ENCODE assay signal across 34 cellular contexts in the genomic region with DNA sequence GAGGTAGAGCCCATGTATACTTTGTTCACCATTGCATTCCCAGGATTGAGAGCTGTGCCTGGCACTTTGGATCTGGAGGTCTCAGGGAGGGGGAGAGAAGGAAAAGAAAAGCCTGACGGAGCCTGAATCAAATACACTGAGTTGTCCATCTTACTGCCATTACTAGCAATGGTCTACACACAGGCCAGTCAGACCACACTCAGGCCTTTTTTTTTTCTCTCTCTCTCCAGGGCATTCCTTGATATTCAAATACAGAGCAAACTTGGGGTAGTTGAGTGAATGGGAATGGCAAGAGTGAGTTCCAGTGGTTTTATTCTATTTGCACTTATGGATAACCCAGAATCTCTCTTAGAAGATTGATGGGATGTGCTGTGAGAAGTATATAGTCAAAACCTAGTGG.
"Had no signal": no experiment of that assay in that cellular context is flagged by ENCODE, and none has a peak within 500 bp of the region (broad histone marks: within the 10 kb centered on the region; RNA-seq: fewer than 3 reads in every experiment).

No MANE protein-coding gene starts in this region.

- H3K4me3 ChIP-seq: Peyer's patch had no signal

- H3K27ac ChIP-seq: KMS-11, Peyer's patch had no signal

- H3K9me3 ChIP-seq: Peyer's patch had no signal

- H3K4me3 Mint-ChIP-seq: activated CD4-positive, alpha-beta T cell treated with anti-CD3 and anti-CD28 coated beads for 36 hours; activated CD4-positive, alpha-beta T cell treated with anti-CD3 and anti-CD28 coated beads, Interleukin-2, amount 10 ng/mL, durations not matched to agents 7 days and 5 days; activated naive CD4-positive, alpha-beta T cell treated with anti-CD3 and anti-CD28 coated beads, Interleukin-2, amount 10 ng/mL, durations not matched to agents 7 days and 5 days; activated naive CD8-positive, alpha-beta T cell; activated naive CD8-positive, alpha-beta T cell treated with anti-CD3 and anti-CD28 coated beads, Interleukin-2, amount 50 U/mL, for 24 hours; brain had no signal

- H3K4me1 Mint-ChIP-seq: activated CD4-positive, alpha-beta T cell treated with anti-CD3 and anti-CD28 coated beads for 36 hours; activated CD4-positive, alpha-beta T cell treated with anti-CD3 and anti-CD28 coated beads, Interleukin-2, amount 10 ng/mL, durations not matched to agents 7 days and 5 days; activated naive CD4-positive, alpha-beta T cell treated with anti-CD3 and anti-CD28 coated beads, Interleukin-2, amount 10 ng/mL, durations not matched to agents 7 days and 5 days; activated naive CD8-positive, alpha-beta T cell treated with anti-CD3 and anti-CD28 coated beads, Interleukin-2, amount 50 U/mL, for 24 hours had no signal

- H3K9ac ChIP-seq: KMS-11 had no signal

- H3K27me3 Mint-ChIP-seq: activated CD4-positive, alpha-beta T cell treated with anti-CD3 and anti-CD28 coated beads, Interleukin-2, amount 10 ng/mL, durations not matched to agents 7 days and 5 days; activated naive CD4-positive, alpha-beta T cell treated with anti-CD3 and anti-CD28 coated beads, Interleukin-2, amount 10 ng/mL, durations not matched to agents 7 days and 5 days; activated naive CD8-positive, alpha-beta T cell; activated naive CD8-positive, alpha-beta T cell treated with anti-CD3 and anti-CD28 coated beads, Interleukin-2, amount 50 U/mL, for 24 hours had no signal

- H3K27ac Mint-ChIP-seq: activated CD4-positive, alpha-beta T cell treated with anti-CD3 and anti-CD28 coated beads for 36 hours; activated CD4-positive, alpha-beta T cell treated with anti-CD3 and anti-CD28 coated beads, Interleukin-2, amount 10 ng/mL, durations not matched to agents 7 days and 5 days; activated naive CD4-positive, alpha-beta T cell treated with anti-CD3 and anti-CD28 coated beads, Interleukin-2, amount 10 ng/mL, durations not matched to agents 7 days and 5 days; activated naive CD8-positive, alpha-beta T cell; activated naive CD8-positive, alpha-beta T cell treated with anti-CD3 and anti-CD28 coated beads, Interleukin-2, amount 50 U/mL, for 24 hours; brain had no signal

- DNase-seq: activated CD4-positive, alpha-beta T cell treated with anti-CD3 and anti-CD28 coated beads for 36 hours; activated CD4-positive, alpha-beta T cell treated with anti-CD3 and anti-CD28 coated beads, Interleukin-2, amount 10 ng/mL, durations not matched to agents 7 days and 5 days; activated CD4-positive, alpha-beta T cell treated with anti-CD3 and anti-CD28 coated beads, Interleukin-2, amount 50 U/mL, for 48 hours; activated CD8-positive, alpha-beta memory T cell treated with anti-CD3 and anti-CD28 coated beads, Interleukin-2, amount 50 U/mL, for 4 hours; activated effector memory CD4-positive, alpha-beta T cell treated with Interleukin-2 at 50 U/mL for 16 hours; activated naive CD4-positive, alpha-beta T cell treated with anti-CD3 and anti-CD28 coated beads, Interleukin-2, amount 10 ng/mL, durations not matched to agents 7 days and 5 days; activated naive CD8-positive, alpha-beta T cell treated with anti-CD3 and anti-CD28 coated beads, Interleukin-2, amount 50 U/mL, for 24 hours; activated T-cell treated with anti-CD3 and anti-CD28 coated beads, Interleukin-2, amount 50 U/mL, for 48 hours; anterior cingulate cortex; caudate nucleus; cerebellar nuclear complex; MM.1S; MV-4-11; NCI-H1092; NCI-H146; NCI-H187; NCI-H2029 treated with DMSO at 0.1 percent for 48 hours; NCI-H2107; NCI-H2171; NCI-H510A; NCI-H526; NCI-H748 treated with DMSO at 0.1 percent for 48 hours; NK-92 treated with Interleukin-12 subunit alpha and Interleukin-12 subunit beta, amount 100 ng/mL, for 24 hours; PC-3; Peyer's patch; Right ventricle myocardium superior; SW 1271; T-helper 1 cell; T-helper 2 cell; T-helper 9 cell had no signal

- H3K4me1 ChIP-seq: Peyer's patch had no signal

- H3K9me3 Mint-ChIP-seq: activated CD4-positive, alpha-beta T cell treated with anti-CD3 and anti-CD28 coated beads, Interleukin-2, amount 10 ng/mL, durations not matched to agents 7 days and 5 days; activated naive CD4-positive, alpha-beta T cell treated with anti-CD3 and anti-CD28 coated beads, Interleukin-2, amount 10 ng/mL, durations not matched to agents 7 days and 5 days had no signal

- H3K36me3 ChIP-seq: Peyer's patch had no signal

- ATAC-seq: activated CD4-positive, alpha-beta T cell treated with anti-CD3 and anti-CD28 coated beads for 36 hours; activated CD4-positive, CD25-positive, alpha-beta regulatory T cell treated with anti-CD3 and anti-CD28 coated beads, Interleukin-2, amount 50 U/mL, for 24 hours; activated naive CD8-positive, alpha-beta T cell treated with anti-CD3 and anti-CD28 coated beads, Interleukin-2, amount 50 U/mL, for 24 hours; PC-3 had no signal

- H3K27me3 ChIP-seq: Peyer's patch had no signal

- H3K36me3 Mint-ChIP-seq: activated naive CD4-positive, alpha-beta T cell treated with anti-CD3 and anti-CD28 coated beads, Interleukin-2, amount 10 ng/mL, durations not matched to agents 7 days and 5 days; activated naive CD8-positive, alpha-beta T cell had no signal
